ENCODE assay signal across 8 cellular contexts in the genomic region with DNA sequence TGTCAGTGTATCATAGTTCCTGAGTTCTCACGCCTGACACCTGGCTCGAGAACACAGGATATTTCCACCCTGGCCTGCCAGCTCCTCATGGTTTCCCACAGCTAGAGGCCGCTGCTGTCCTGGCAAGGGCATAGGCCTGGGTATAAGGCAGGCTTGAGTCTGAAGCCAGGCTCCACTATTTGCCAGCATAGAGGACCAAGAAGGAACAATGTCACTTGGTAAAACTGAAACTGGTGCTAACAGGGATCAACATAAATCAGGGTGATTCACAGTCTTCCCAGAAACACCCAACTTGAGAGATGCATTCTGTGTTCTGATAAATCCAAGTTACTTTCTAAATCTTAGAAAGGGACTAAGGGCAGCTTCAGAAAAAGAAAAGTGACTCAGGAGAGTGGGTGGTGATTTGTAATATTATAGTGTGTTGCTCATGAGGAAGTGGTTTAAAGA. TPM values are rescaled to one million over a fixed set of nuclear protein-coding genes. Genes with fewer than 3 reads are reported as not detected.
DNase-seq lines count a peak whose midpoint lies in the region; ATAC-seq, FAIRE-seq and TF ChIP-seq lines count a peak whose summit lies in the region.

No MANE protein-coding gene starts in this region.

- H3K4me2 ChIP-seq in A549 (0 out of 3 replicates have a peak overlapping the region, but pooled peaks have one; percentile 27), trophoblast cell (ENCODE audit: low read length) (no peak overlapping the region)

- TF ChIP-seq RAD21 in A549 (conservative IDR thresholded peaks at IDR 0.05 in 1 of 2, IDR thresholded peaks at IDR 0.05 in 1 of 2), result peak; percentile 95 to 99
- TF ChIP-seq RAD21 in Ishikawa (IDR thresholded peaks at IDR 0.05; ENCODE audit: low read depth), result peak; percentile 99

- no peak overlapping the region for H2BK12ac ChIP-seq in trophoblast cell (ENCODE audit: low read length)

- no peak overlapping the region for H3K4ac ChIP-seq in trophoblast cell (ENCODE audit: low read depth, low read length)

- H3K27me3 ChIP-seq in trophoblast cell (ENCODE audit: insufficient read depth, low read length), result no peaks in the 10 kb centered on the region

- H3K4me3 ChIP-seq in A549, result no peak overlapping the region
- no peak overlapping the region for H3K4me3 ChIP-seq in GM12875 (ENCODE audit: low read depth, low read length)
- no peak overlapping the region for H3K4me3 ChIP-seq in trophoblast cell (ENCODE audit: low read depth, low read length)

- no peak for TF ChIP-seq EP300 in A549 (IDR thresholded peaks at IDR 0.05)
- TF ChIP-seq EP300 in Ishikawa (IDR thresholded peaks at IDR 0.05; ENCODE audit: borderline replicate concordance), result no peak

- no peak overlapping the region for H2AFZ ChIP-seq in trophoblast cell (ENCODE audit: insufficient read depth, low read length, poor library complexity)

- H3K79me1 ChIP-seq in trophoblast cell (ENCODE audit: low read length), result peaks cover 21% of the 10 kb centered on the region

- no peak overlapping the region for H2AK5ac ChIP-seq in trophoblast cell (ENCODE audit: low read length)

- ATAC-seq in A549 (peak; percentile 78 to 84), HG03457 (IDR thresholded peaks at IDR 0.05; ENCODE audit: unreplicated experiment) (no peak)
- ATAC-seq in activated naive CD4-positive, alpha-beta T cell treated with anti-CD3 and anti-CD28 coated beads, Interleukin-2, amount 50 U/mL, for 72 hours, result peak; percentile 83 to 84

- intact Hi-C loops in head of caudate nucleus (cut with DNase I), result no loop called here

- WGBS in A549 (ENCODE audit: missing lambda C conversion rate), result 2% methylated on average over 3 of the region's 3 CpGs
- WGBS in trophoblast cell (ENCODE audit: extremely low coverage, insufficient coverage, insufficient read length), result no CpG with 5 or more reads among the region's 3 CpGs

- TF ChIP-seq POLR2A in A549 (IDR thresholded peaks at IDR 0.05; ENCODE audit: low read length), result no peak

- no peak overlapping the region for H3K23ac ChIP-seq in trophoblast cell (ENCODE audit: low read length)

- POLR2A ChIA-PET in A549 (lab: Yijun Ruan, JAX), result interaction anchor here (0.5 to 3.4 kb wide), 9 partner anchors 37 to 99 kb away, joined by 3 to 24 read pairs (median 7); partner anchors contain the start of genes CHTOP, S100A13, S100A16 and S100A6

- H4K91ac ChIP-seq in trophoblast cell (ENCODE audit: low read depth, low read length), result no peak overlapping the region

- no peak overlapping the region for H2BK5ac ChIP-seq in trophoblast cell (ENCODE audit: low read depth, low read length, poor library complexity)

- H3K9me3 Mint-ChIP-seq in activated naive CD4-positive, alpha-beta T cell treated with anti-CD3 and anti-CD28 coated beads, Interleukin-2, amount 50 U/mL, for 72 hours, result peaks cover 0 to 4% of the 10 kb centered on the region in 2 donors

- FAIRE-seq in A549 (lab: Jason Lieb, UNC) (no peak), RCC 7860 (lab: Jason Lieb, UNC) (peak; percentile 39)

- H3K4me1 ChIP-seq in A549 (peaks cover 27% of the 10 kb centered on the region), trophoblast cell (ENCODE audit: control insufficient read depth in 1 of 2, insufficient read depth in 2 of 2, low read length in 2 of 2) (peaks cover 7 to 14% of the 10 kb centered on the region in 2 experiments)

- peaks cover 3% of the 10 kb centered on the region for H3K79me2 ChIP-seq in trophoblast cell (ENCODE audit: control insufficient read depth, insufficient read depth, low read length, poor library complexity)

- no peak overlapping the region for H4K12ac ChIP-seq in trophoblast cell (ENCODE audit: low read depth, low read length)

- H3K36me3 ChIP-seq in trophoblast cell (ENCODE audit: control insufficient read depth in 1 of 2, insufficient read depth in 2 of 2, low read length in 2 of 2), result no peaks in the 10 kb centered on the region

- DNase-seq in A549 (ENCODE audit: low read depth in 1 of 2, low spot score in 1 of 2), result peak; percentile 78 to 86
- DNase-seq in RCC 7860 (ENCODE audit: low spot score), result peak; percentile 81
- peak; percentile 62 to 76 for DNase-seq in activated naive CD4-positive, alpha-beta T cell treated with anti-CD3 and anti-CD28 coated beads, Interleukin-2, amount 50 U/mL, for 72 hours (ENCODE audit: low spot score in 2 of 2)
- peak; percentile 67 to 95 (median 85) for DNase-seq in head of caudate nucleus
- DNase-seq in trophoblast cell, result peak; percentile 69 to 79

- H3K27ac Mint-ChIP-seq in activated naive CD4-positive, alpha-beta T cell treated with anti-CD3 and anti-CD28 coated beads, Interleukin-2, amount 50 U/mL, for 72 hours, result peak overlapping the region; percentile 15 to 95

- H3K9ac ChIP-seq in trophoblast cell (ENCODE audit: low read length), result no peak overlapping the region

- TF ChIP-seq CTCF in A549 (IDR thresholded peaks at IDR 0.05) (peak; percentile 92), GM12875 (IDR thresholded peaks at IDR 0.05; ENCODE audit: borderline replicate concordance, insufficient read depth, low read depth, low read length) (peak; percentile 84)

- H3K27ac ChIP-seq in A549 (peak overlapping the region in 1 of 2 experiments; percentile 39; a peak in 1 of 6 replicates), trophoblast cell (ENCODE audit: low read depth, low read length) (no peak overlapping the region)

- H3K18ac ChIP-seq in trophoblast cell (ENCODE audit: low read length), result no peak overlapping the region

- CTCF ChIA-PET in A549 (lab: Yijun Ruan, JAX), result interaction anchor here (0.6 to 7.5 kb wide), 56 partner anchors 9 to 1592 kb away, joined by 3 to 471 read pairs (median 6); partner anchors contain the start of genes CHTOP, NPR1, PGLYRP4 and RAB13

- H3K36me3 Mint-ChIP-seq in activated naive CD4-positive, alpha-beta T cell treated with anti-CD3 and anti-CD28 coated beads, Interleukin-2, amount 50 U/mL, for 72 hours, result peaks cover 0 to 4% of the 10 kb centered on the region in 2 donors

- no peak overlapping the region for H4K8ac ChIP-seq in trophoblast cell (ENCODE audit: low read depth, low read length)

- H3K9me3 ChIP-seq in A549 (no peaks in the 10 kb centered on the region), trophoblast cell (ENCODE audit: insufficient read depth, low read depth, low read length) (peaks cover 2% of the 10 kb centered on the region)

- no peak overlapping the region for H2BK120ac ChIP-seq in trophoblast cell (ENCODE audit: insufficient read depth, low read length, poor library complexity)

- no peak overlapping the region for H3K14ac ChIP-seq in trophoblast cell (ENCODE audit: low read length)

TF ChIP-seq in A549, 52 proteins besides CTCF, POLR2A, EP300 and RAD21 (continues in another document):
- TF ChIP-seq RFX5 (IDR thresholded peaks at IDR 0.05), result no peak
- TF ChIP-seq SMC3 (IDR thresholded peaks at IDR 0.05), result peak; percentile 87
- no peak for TF ChIP-seq PHF8 (IDR thresholded peaks at IDR 0.05; ENCODE audit: borderline replicate concordance, low read depth)

TF ChIP-seq in Ishikawa, 13 proteins besides CTCF, POLR2A, EP300 and RAD21 (continues in another document):
- TF ChIP-seq, protein P1, sequence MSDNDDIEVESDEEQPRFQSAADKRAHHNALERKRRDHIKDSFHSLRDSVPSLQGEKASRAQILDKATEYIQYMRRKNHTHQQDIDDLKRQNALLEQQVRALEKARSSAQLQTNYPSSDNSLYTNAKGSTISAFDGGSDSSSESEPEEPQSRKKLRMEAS (IDR thresholded peaks at IDR 0.05), result peak; percentile 40; the same call in 1 of the 2 replicates

RNA-seq across cellular contexts. Expression of gene S100A2, which starts 6.9 kb away (rescaled TPM):
- polyA plus RNA-seq in A549 (2011; rRNA removed), result 5.1 and 6.0 TPM in 2 replicates
- 7.8 and 10.9 TPM in 2 replicates for polyA plus RNA-seq in A549 (2012; cell fraction: cytosol; rRNA removed)
- 5.6 and 8.3 TPM in 2 replicates for polyA plus RNA-seq in A549 (2012; cell fraction: nucleus; rRNA removed)
- polyA plus RNA-seq in A549 (2017; fragmentation: RNase III; extraction: RNeasy Plus Mini Kit Qiagen cat#74134 plus additional on column Dnase treatment), result 13.4 to 19.5 TPM (median 15.9 TPM) in 3 replicates
- polyA minus RNA-seq in A549 (2011; rRNA and poly(A)+ RNA removed), result 1.5 and 2.8 TPM in 2 replicates
- total RNA-seq in activated naive CD4-positive, alpha-beta T cell treated with anti-CD3 and anti-CD28 coated beads, Interleukin-2, amount 50 U/mL, for 72 hours, result 1 to 10 TPM; 1.0 to 7.8 TPM
- 6.5 and 6.7 TPM in 2 replicates for polyA plus RNA-seq in trophoblast cell (2013)

RNA-seq across cellular contexts. Expression of gene S100A3, which starts 23.5 kb away (rescaled TPM):
- polyA plus RNA-seq in A549 (2011; rRNA removed), result 25.0 and 25.4 TPM in 2 replicates
- 73.2 and 85.8 TPM in 2 replicates for polyA plus RNA-seq in A549 (2012; cell fraction: cytosol; rRNA removed)
- polyA plus RNA-seq in A549 (2012; cell fraction: nucleus; rRNA removed), result 64.8 and 72.8 TPM in 2 replicates
- polyA plus RNA-seq in A549 (2017; fragmentation: RNase III; extraction: RNeasy Plus Mini Kit Qiagen cat#74134 plus additional on column Dnase treatment), result 71.1 to 88.9 TPM (median 74.0 TPM) in 3 replicates
- polyA minus RNA-seq in A549 (2011; rRNA and poly(A)+ RNA removed), result 16.9 and 18.6 TPM in 2 replicates
- not detected for total RNA-seq in activated naive CD4-positive, alpha-beta T cell treated with anti-CD3 and anti-CD28 coated beads, Interleukin-2, amount 50 U/mL, for 72 hours
- 29.8 and 31.8 TPM in 2 replicates for polyA plus RNA-seq in trophoblast cell (2013)

RNA-seq across cellular contexts. Expression of gene S100A4, which starts 27.0 kb away (rescaled TPM):
- polyA plus RNA-seq in A549 (2011; rRNA removed) (590 and 814 TPM in 2 replicates), A549 (2017; fragmentation: RNase III; extraction: RNeasy Plus Mini Kit Qiagen cat#74134 plus additional on column Dnase treatment) (2,180 to 3,189 TPM (median 2,584 TPM) in 3 replicates)
- polyA plus RNA-seq in A549 (2012; cell fraction: cytosol; rRNA removed), result 813 and 885 TPM in 2 replicates
- 347 and 601 TPM in 2 replicates for polyA plus RNA-seq in A549 (2012; cell fraction: nucleus; rRNA removed)
- 170 and 175 TPM in 2 replicates for polyA minus RNA-seq in A549 (2011; rRNA and poly(A)+ RNA removed)
- 100 to 1,000 TPM; 186 to 368 TPM for total RNA-seq in activated naive CD4-positive, alpha-beta T cell treated with anti-CD3 and anti-CD28 coated beads, Interleukin-2, amount 50 U/mL, for 72 hours
- 154 and 165 TPM in 2 replicates for polyA plus RNA-seq in trophoblast cell (2013)

RNA-seq across cellular contexts. Expression of gene S100A5, which starts 31.9 kb away (rescaled TPM):
- polyA plus RNA-seq in A549 (2011; rRNA removed), result 0.48 and 0.68 TPM in 2 replicates
- 0.52 and 1.1 TPM in 2 replicates for polyA plus RNA-seq in A549 (2012; cell fraction: cytosol; rRNA removed)
- polyA plus RNA-seq in A549 (2012; cell fraction: nucleus; rRNA removed), result 0.92 and 1.3 TPM in 2 replicates
- 0.17 to 0.57 TPM (median 0.45 TPM) in 3 replicates for polyA plus RNA-seq in A549 (2017; fragmentation: RNase III; extraction: RNeasy Plus Mini Kit Qiagen cat#74134 plus additional on column Dnase treatment)
- polyA minus RNA-seq in A549 (2011; rRNA and poly(A)+ RNA removed), result not detected in 2 replicates
- 1 to 10 TPM; 2.0 to 3.9 TPM for total RNA-seq in activated naive CD4-positive, alpha-beta T cell treated with anti-CD3 and anti-CD28 coated beads, Interleukin-2, amount 50 U/mL, for 72 hours
- polyA plus RNA-seq in trophoblast cell (2013), result 0.37 and 0.40 TPM in 2 replicates

RNA-seq across cellular contexts. Expression of gene S100A6, which starts 36.8 kb away (rescaled TPM):
- 898 and 1,226 TPM in 2 replicates for polyA plus RNA-seq in A549 (2011; rRNA removed)
- 1,879 and 1,929 TPM in 2 replicates for polyA plus RNA-seq in A549 (2012; cell fraction: cytosol; rRNA removed)
- polyA plus RNA-seq in A549 (2012; cell fraction: nucleus; rRNA removed), result 562 and 1,121 TPM in 2 replicates
- 2,810 to 4,567 TPM (median 3,552 TPM) in 3 replicates for polyA plus RNA-seq in A549 (2017; fragmentation: RNase III; extraction: RNeasy Plus Mini Kit Qiagen cat#74134 plus additional on column Dnase treatment)
- 472 and 476 TPM in 2 replicates for polyA minus RNA-seq in A549 (2011; rRNA and poly(A)+ RNA removed)
- 100 to 1,000 TPM; 260 to 445 TPM for total RNA-seq in activated naive CD4-positive, alpha-beta T cell treated with anti-CD3 and anti-CD28 coated beads, Interleukin-2, amount 50 U/mL, for 72 hours
- polyA plus RNA-seq in trophoblast cell (2013), result 120 and 129 TPM in 2 replicates
